In genomic region chr17:39548494-39548893, GRCh38 we compare ENCODE assay signal across 15 cellular contexts. TPM values are rescaled to one million over a fixed set of nuclear protein-coding genes. Genes with fewer than 3 reads are reported as not detected.
A peak's percentile ranks its signal among the peaks of the same experiment; 100 is the strongest.
DNase-seq lines count a peak whose midpoint lies in the region; ATAC-seq and TF ChIP-seq lines count a peak whose summit lies in the region.
"Had no signal": no experiment of that assay in that cellular context is flagged by ENCODE, and none has a peak within 500 bp of the region (broad histone marks: within the 10 kb centered on the region; RNA-seq: fewer than 3 reads in every experiment).

No MANE protein-coding gene starts in this region.

- intact Hi-C loops in heart right ventricle (cut with DNase I), result loop anchor here (1.0 to 10.0 kb wide), 7 partner anchors 74 to 206 kb away; no protein-coding TSS in a partner anchor

- H3K27ac ChIP-seq in heart right ventricle (peak overlapping the region in 1 of 10 donors; percentile 37), thymus (ENCODE audit: low read depth) (peak overlapping the region; percentile 18)
- H3K27ac ChIP-seq: SJSA1 had no signal

- H3K4me3 Mint-ChIP-seq in chondrocyte (ENCODE audit: unreplicated experiment), result no peak overlapping the region
- no peak overlapping the region for H3K4me3 Mint-ChIP-seq in stimulated activated memory B cell treated with anti-CD40 and anti-IgM and Interleukin-4, amounts not matched to agents 10 μg/mL and 1 μg/mL and 100 μg/mL, for 72 hours
- H3K4me3 Mint-ChIP-seq: CD4-positive, alpha-beta memory T cell had no signal

- H3K27me3 ChIP-seq in heart right ventricle, result no peaks in the 10 kb centered on the region
- no peaks in the 10 kb centered on the region for H3K27me3 ChIP-seq in thymus (ENCODE audit: control insufficient read depth, insufficient read depth)
- H3K27me3 ChIP-seq: SJSA1 had no signal

- ATAC-seq in heart right ventricle (peak; percentile 43 to 92 (median 84)), HG03135 (IDR thresholded peaks at IDR 0.05; ENCODE audit: unreplicated experiment) (no peak)
- no peak for ATAC-seq in stimulated activated memory B cell treated with anti-CD40 and anti-IgM and Interleukin-4, amounts not matched to agents 10 μg/mL and 1 μg/mL and 100 μg/mL, for 72 hours

- H3K27me3 Mint-ChIP-seq in chondrocyte (ENCODE audit: low read depth), result no peaks in the 10 kb centered on the region
- H3K27me3 Mint-ChIP-seq in stimulated activated memory B cell treated with anti-CD40 and anti-IgM and Interleukin-4, amounts not matched to agents 10 μg/mL and 1 μg/mL and 100 μg/mL, for 72 hours, result no peaks in the 10 kb centered on the region
- H3K27me3 Mint-ChIP-seq: CD4-positive, alpha-beta memory T cell had no signal

- peaks cover 16% of the 10 kb centered on the region for H3K36me3 Mint-ChIP-seq in chondrocyte (ENCODE audit: low read depth)
- H3K36me3 Mint-ChIP-seq in stimulated activated memory B cell treated with anti-CD40 and anti-IgM and Interleukin-4, amounts not matched to agents 10 μg/mL and 1 μg/mL and 100 μg/mL, for 72 hours, result peaks cover 70% of the 10 kb centered on the region

- H3K27ac Mint-ChIP-seq in chondrocyte (ENCODE audit: unreplicated experiment), result peak overlapping the region; percentile 32
- no peak overlapping the region for H3K27ac Mint-ChIP-seq in stimulated activated memory B cell treated with anti-CD40 and anti-IgM and Interleukin-4, amounts not matched to agents 10 μg/mL and 1 μg/mL and 100 μg/mL, for 72 hours
- H3K27ac Mint-ChIP-seq: CD4-positive, alpha-beta memory T cell had no signal

- peaks cover 52% of the 10 kb centered on the region for H3K4me1 Mint-ChIP-seq in chondrocyte (ENCODE audit: low read depth)
- H3K4me1 Mint-ChIP-seq in stimulated activated memory B cell treated with anti-CD40 and anti-IgM and Interleukin-4, amounts not matched to agents 10 μg/mL and 1 μg/mL and 100 μg/mL, for 72 hours, result peaks cover 43% of the 10 kb centered on the region
- H3K4me1 Mint-ChIP-seq: CD4-positive, alpha-beta memory T cell had no signal

- H3K9me3 ChIP-seq in heart right ventricle, result no peaks in the 10 kb centered on the region
- H3K9me3 ChIP-seq in thymus (ENCODE audit: control insufficient read depth), result no peaks in the 10 kb centered on the region
- H3K9me3 ChIP-seq: SJSA1 had no signal

- H3K36me3 ChIP-seq in heart right ventricle (peaks cover 0 to 92% (median 8%) of the 10 kb centered on the region in 9 donors), thymus (ENCODE audit: control insufficient read depth, insufficient read depth) (peaks cover 53% of the 10 kb centered on the region)

- 29 to 56% methylated on average over 1 of the region's 1 CpG for WGBS in heart right ventricle, 2 donors
- WGBS in thymus, result 96% methylated on average over 1 of the region's 1 CpG

- H3K4me3 ChIP-seq in heart right ventricle (no peak overlapping the region), thymus (ENCODE audit: low read length) (no peak overlapping the region)
- H3K4me3 ChIP-seq: SJSA1 had no signal

- no peaks in the 10 kb centered on the region for H3K9me3 Mint-ChIP-seq in chondrocyte (ENCODE audit: low read depth)
- H3K9me3 Mint-ChIP-seq in stimulated activated memory B cell treated with anti-CD40 and anti-IgM and Interleukin-4, amounts not matched to agents 10 μg/mL and 1 μg/mL and 100 μg/mL, for 72 hours, result no peaks in the 10 kb centered on the region
- H3K9me3 Mint-ChIP-seq: CD4-positive, alpha-beta memory T cell had no signal

- DNase-seq in NCI-H1694 treated with DMSO at 0.1 percent for 48 hours (lab: John Stamatoyannopoulos, UW) (peak; percentile 63), chondrocyte (ENCODE audit: low spot score) (no peak), heart right ventricle (peak in 1 of 2 donors; percentile 36)
- DNase-seq in activated effector memory CD4-positive, alpha-beta T cell treated with Interleukin-2 at 50 U/mL for 16 hours, result no peak
- DNase-seq: GF-D8, IMR-90, NCI-H1436 treated with DMSO at 0.1 percent for 48 hours, NCI-H2107, NCI-H226 had no signal

- peaks cover 0 to 22% (median 15%) of the 10 kb centered on the region in 9 donors for H3K4me1 ChIP-seq in heart right ventricle
- no peaks in the 10 kb centered on the region for H3K4me1 ChIP-seq in thymus (ENCODE audit: control insufficient read depth, insufficient read depth, low read length)
- H3K4me1 ChIP-seq: SJSA1 had no signal

- TF ChIP-seq CTCF in chondrocyte (IDR thresholded peaks at IDR 0.05), result no peak
- no peak for TF ChIP-seq CTCF in heart right ventricle (IDR thresholded peaks at IDR 0.05)

RNA-seq across cellular contexts. Expression of gene NEUROD2, which starts 59.2 kb away (rescaled TPM):
- total RNA-seq in chondrocyte, result not detected in 3 replicates
- total RNA-seq in heart right ventricle, result not detected
- polyA plus RNA-seq in heart right ventricle, result not detected
- polyA plus RNA-seq in thymus, result 0.14 TPM
- total RNA-seq: CD4-positive, alpha-beta memory T cell; H7; IMR-90; SJSA1 had no signal
- polyA plus RNA-seq: IMR-90 had no signal

Comparison
In these comparisons a context has a peak if more than half of its experiments do, and no peak if none do; other contexts are left out.
1. ATAC-seq: peak in heart right ventricle (8 of 8); none in stimulated activated memory B cell treated with anti-CD40 and anti-IgM and Interleukin-4, amounts not matched to agents 10 μg/mL and 1 μg/mL and 100 μg/mL, for 72 hours (single experiment) and HG03135 (single experiment).